Comparison of ENCODE assay signal across 9 cellular contexts in genomic region chr3:105473521-105474223, GRCh38.
DNase-seq lines count a peak whose midpoint lies in the region; ATAC-seq lines count a peak whose summit lies in the region.
"Had no signal": no experiment of that assay in that cellular context is flagged by ENCODE, and none has a peak within 500 bp of the region (broad histone marks: within the 10 kb centered on the region; RNA-seq: fewer than 3 reads in every experiment).

No MANE protein-coding gene starts in this region.

- H3K27ac ChIP-seq in ectodermal cell (ENCODE audit: insufficient read depth, low read depth, low read length, poor library complexity, severe bottlenecking): peak overlapping the region; percentile 66

- H3K4me1 ChIP-seq in ectodermal cell (ENCODE audit: control insufficient read depth, insufficient read depth, low read length): no peaks in the 10 kb centered on the region

- H3K9me3 ChIP-seq in ectodermal cell (ENCODE audit: control insufficient read depth, low read length): no peaks in the 10 kb centered on the region

- no peak overlapping the region for H3K4me3 ChIP-seq in ectodermal cell (ENCODE audit: insufficient read depth, low read depth, low read length)

- DNase-seq in NCI-H82 (lab: John Stamatoyannopoulos, UW) (peak; percentile 17), NCI-H82 treated with DMSO at 0.1 percent for 48 hours (lab: John Stamatoyannopoulos, UW; ENCODE audit: unreplicated experiment) (no peak), pons (ENCODE audit: low spot score) (no peak), NCI-H1694 (lab: John Stamatoyannopoulos, UW) (no peak)
- no peak for DNase-seq in stimulated activated naive CD8-positive, alpha-beta T cell treated with anti-CD3 and anti-CD28 coated beads, Interleukin-15, Interleukin-2, amounts not matched to agents 100 U/mL and 50 U/mL, for 24 hours
- no peak for DNase-seq in stimulated activated CD4-positive, alpha-beta T cell treated with anti-CD3 and anti-CD28 coated beads, Interleukin-15, amount 100 ng/mL, for 24 hours

- H3K27me3 ChIP-seq in ectodermal cell (ENCODE audit: control insufficient read depth, insufficient read depth, low read length, poor library complexity, severe bottlenecking): no peaks in the 10 kb centered on the region

- no peaks in the 10 kb centered on the region for H3K36me3 ChIP-seq in ectodermal cell (ENCODE audit: control insufficient read depth, insufficient read depth, low read length)

- ATAC-seq in HG03175 (IDR thresholded peaks at IDR 0.05; ENCODE audit: unreplicated experiment): peak; percentile 55
- ATAC-seq in stimulated activated naive CD8-positive, alpha-beta T cell treated with anti-CD3 and anti-CD28 coated beads, Interleukin-15, Interleukin-2, amounts not matched to agents 100 U/mL and 50 U/mL, for 24 hours: peak; percentile 40
- ATAC-seq: activated CD4-positive, CD25-positive, alpha-beta regulatory T cell treated with anti-CD3 and anti-CD28 coated beads, Interleukin-2, amount 50 U/mL, for 24 hours had no signal
